ENCODE assay signal across 9 cellular contexts in genomic region chr13:77699059-77699680, GRCh38. TPM values are rescaled to one million over a fixed set of nuclear protein-coding genes. Genes with fewer than 3 reads are reported as not detected.
A peak's percentile ranks its signal among the peaks of the same experiment; 100 is the strongest.
DNase-seq lines count a peak whose midpoint lies in the region; ATAC-seq, FAIRE-seq and TF ChIP-seq lines count a peak whose summit lies in the region.
"Had no signal": no experiment of that assay in that cellular context is flagged by ENCODE, and none has a peak within 500 bp of the region (broad histone marks: within the 10 kb centered on the region; RNA-seq: fewer than 3 reads in every experiment).

No MANE protein-coding gene starts in this region.

- H3K27ac Mint-ChIP-seq in osteocyte (ENCODE audit: unreplicated experiment): no peak overlapping the region

- H3K4me1 Mint-ChIP-seq in osteocyte (ENCODE audit: unreplicated experiment): peaks cover 7% of the 10 kb centered on the region

- H3K27me3 Mint-ChIP-seq in osteocyte (ENCODE audit: unreplicated experiment): peaks cover 56% of the 10 kb centered on the region

- DNase-seq in Caki2 (ENCODE audit: low read depth) (peak; percentile 8), NCI-H82 treated with DMSO at 0.1 percent for 48 hours (lab: John Stamatoyannopoulos, UW; ENCODE audit: unreplicated experiment) (peak; percentile 34), osteocyte (ENCODE audit: extremely low spot score, unreplicated experiment) (no peak), SIG-M5 (lab: John Stamatoyannopoulos, UW) (no peak)

- ATAC-seq in GM19467 (IDR thresholded peaks at IDR 0.05; ENCODE audit: unreplicated experiment) (no peak), GM19395 (IDR thresholded peaks at IDR 0.05; ENCODE audit: unreplicated experiment) (no peak), HG03565 (IDR thresholded peaks at IDR 0.05; ENCODE audit: unreplicated experiment) (no peak)

- in situ Hi-C loops in Caki2 (cut with HindIII; ENCODE audit: low pct_unique_long_range_greater_than_20kb, low sequenced_read_pairs): no loop called here

- H3K36me3 Mint-ChIP-seq in osteocyte (ENCODE audit: unreplicated experiment): no peaks in the 10 kb centered on the region

- peak; percentile 12 for FAIRE-seq in endometrium (lab: Jason Lieb, UNC)
- FAIRE-seq: colon had no signal

- no peaks in the 10 kb centered on the region for H3K9me3 Mint-ChIP-seq in osteocyte (ENCODE audit: unreplicated experiment)

- TF ChIP-seq CTCF in osteocyte (IDR thresholded peaks at IDR 0.05): no peak

- H3K4me3 Mint-ChIP-seq in osteocyte (ENCODE audit: unreplicated experiment): peak overlapping the region; percentile 80

RNA-seq across cellular contexts. Expression of gene SLAIN1, which starts 1.7 kb away (rescaled TPM):
- 1.8 and 5.3 TPM in 2 replicates for total RNA-seq in Caki2 (2014; rRNA removed; shearing (Covaris generic); ENCODE audit: low replicate concordance)
- 0.16 TPM in 1 of 2 replicates, not detected in the other for total RNA-seq in osteocyte

Comparison
In these comparisons a context has a peak if more than half of its experiments do, and no peak if none do; other contexts are left out.
1. DNase-seq: peak in Caki2 (single experiment) and NCI-H82 treated with DMSO at 0.1 percent for 48 hours (single experiment); none in osteocyte (single experiment) and SIG-M5 (single experiment).